In the genomic region with DNA sequence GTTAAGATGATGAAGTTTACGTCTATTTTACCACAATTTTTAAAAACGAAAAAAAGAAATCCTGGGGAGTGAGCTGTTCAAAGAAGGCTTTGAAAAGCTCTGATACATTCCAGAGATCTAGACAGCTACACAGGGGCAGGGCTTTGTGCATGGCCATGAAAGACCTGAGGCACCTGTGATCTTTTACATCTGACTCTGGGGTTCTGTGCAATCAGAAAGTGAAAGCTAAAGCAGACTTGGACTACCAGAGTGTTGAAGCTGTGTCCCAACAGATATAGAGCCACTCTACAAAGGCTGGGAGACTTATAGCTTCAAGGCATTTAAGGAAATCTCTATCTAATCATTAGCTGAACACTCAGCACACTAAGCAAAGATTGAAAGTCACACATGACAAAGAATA, we compare ENCODE assay signal across 13 cellular contexts. TPM values are rescaled to one million over a fixed set of nuclear protein-coding genes. Genes with fewer than 3 reads are reported as not detected.
DNase-seq lines count a peak whose midpoint lies in the region; ATAC-seq and TF ChIP-seq lines count a peak whose summit lies in the region.
"Had no signal": no experiment of that assay in that cellular context is flagged by ENCODE, and none has a peak within 500 bp of the region (broad histone marks: within the 10 kb centered on the region; RNA-seq: fewer than 3 reads in every experiment).

No MANE protein-coding gene starts in this region.

- H3K27ac ChIP-seq in Panc1 (ENCODE audit: low read length) (no peak overlapping the region), sigmoid colon (no peak overlapping the region), adrenal gland (no peak overlapping the region)
- H3K27ac ChIP-seq: HL-60, parathyroid adenoma had no signal

- DNase-seq in GM12865 (ENCODE audit: low read depth): peak; percentile 42
- no peak for DNase-seq in Panc1 (ENCODE audit: low read depth, low spot score)
- no peak for DNase-seq in sigmoid colon
- DNase-seq in stimulated activated naive CD8-positive, alpha-beta T cell treated with anti-CD3 and anti-CD28 coated beads, Interleukin-15, amount 100 ng/mL, for 72 hours: no peak
- DNase-seq in COLO829 (ENCODE audit: low spot score): no peak
- no peak for DNase-seq in adrenal gland
- DNase-seq: dermis blood vessel endothelial cell; DMS53; stimulated activated naive B cell treated with anti-CD40 and anti-IgM and Interleukin-4, amounts not matched to agents 10 μg/mL and 1 μg/mL and 100 μg/mL, for 72 hours had no signal

- no peak overlapping the region for H3K4me3 Mint-ChIP-seq in stimulated activated naive CD8-positive, alpha-beta T cell treated with anti-CD3 and anti-CD28 coated beads, Interleukin-15, amount 100 ng/mL, for 72 hours
- H3K4me3 Mint-ChIP-seq: stimulated activated naive B cell treated with anti-CD40 and anti-IgM and Interleukin-4, amounts not matched to agents 10 μg/mL and 1 μg/mL and 100 μg/mL, for 72 hours had no signal

- peaks cover 4 to 7% of the 10 kb centered on the region in 2 donors for H3K9me3 Mint-ChIP-seq in stimulated activated naive CD8-positive, alpha-beta T cell treated with anti-CD3 and anti-CD28 coated beads, Interleukin-15, amount 100 ng/mL, for 72 hours

- in situ Hi-C loops in Panc1 (cut with HindIII; ENCODE audit: low pct_unique_long_range_greater_than_20kb, low sequenced_read_pairs): no loop called here

- TF ChIP-seq CTCF in GM12865 (IDR thresholded peaks at IDR 0.05; ENCODE audit: insufficient read depth, low read depth, low read length, missing control alignments) (no peak), Panc1 (IDR thresholded peaks at IDR 0.05) (no peak), sigmoid colon (IDR thresholded peaks at IDR 0.05) (no peak), adrenal gland (IDR thresholded peaks at IDR 0.05) (no peak)

- no TSS peak for BruUV-seq in Panc1 (replicated peaks; lab: Mats Ljungman, UMichigan)

- H3K36me3 ChIP-seq in Panc1 (ENCODE audit: control insufficient read depth, insufficient read depth, low read length) (no peaks in the 10 kb centered on the region), sigmoid colon (no peaks in the 10 kb centered on the region), adrenal gland (replicated peaks in 1 of 2) (no peaks in the 10 kb centered on the region)

- H3K4me3 ChIP-seq in GM12865 (ENCODE audit: low read depth, low read length): no peak overlapping the region
- H3K4me3 ChIP-seq in Panc1 (ENCODE audit: low read depth in 2 of 2, low read length in 2 of 2): peak overlapping the region; percentile 1 to 28; a peak in 2 of 4 replicates
- no peak overlapping the region for H3K4me3 ChIP-seq in sigmoid colon
- H3K4me3 ChIP-seq in adrenal gland: no peak overlapping the region

- ATAC-seq in GM19438 (IDR thresholded peaks at IDR 0.05; ENCODE audit: low read depth, unreplicated experiment) (peak; percentile 74), HG02943 (IDR thresholded peaks at IDR 0.05; ENCODE audit: low read depth, unreplicated experiment) (peak; percentile 87), Panc1 (peak; percentile 82)
- ATAC-seq in stimulated activated naive CD8-positive, alpha-beta T cell treated with anti-CD3 and anti-CD28 coated beads, Interleukin-15, amount 100 ng/mL, for 72 hours: no peak
- ATAC-seq: stimulated activated naive B cell treated with anti-CD40 and anti-IgM and Interleukin-4, amounts not matched to agents 10 μg/mL and 1 μg/mL and 100 μg/mL, for 72 hours had no signal

- H3K9me3 ChIP-seq in Panc1 (ENCODE audit: control insufficient read depth, insufficient read depth, low read depth, low read length) (no peaks in the 10 kb centered on the region), sigmoid colon (no peaks in the 10 kb centered on the region), adrenal gland (replicated peaks in 1 of 3) (peaks cover 0 to 2% (median 0%) of the 10 kb centered on the region in 3 donors)

- POLR2A ChIA-PET in Panc1 (lab: Charles Lee): no interaction called here

- intact Hi-C loops in Panc1 (cut with micrococcal nuclease; ENCODE audit: unreplicated experiment) (no loop called here), sigmoid colon (cut with DNase I) (no loop called here), adrenal gland (cut with DNase I) (no loop called here)

- no peaks in the 10 kb centered on the region for H3K4me1 Mint-ChIP-seq in stimulated activated naive CD8-positive, alpha-beta T cell treated with anti-CD3 and anti-CD28 coated beads, Interleukin-15, amount 100 ng/mL, for 72 hours

- no peak for TF ChIP-seq POLR2A in sigmoid colon (IDR thresholded peaks at IDR 0.05)
- TF ChIP-seq POLR2A in adrenal gland (IDR thresholded peaks at IDR 0.05): no peak

- 69 to 72% methylated on average over 2 of the region's 2 CpGs for WGBS in sigmoid colon, 2 donors
- 71 to 79% (median 74%) methylated on average over 2 of the region's 2 CpGs for WGBS in adrenal gland, 4 donors

- no peak for TF ChIP-seq EP300 in sigmoid colon (IDR thresholded peaks at IDR 0.05)

- CTCF ChIA-PET in Panc1 (lab: Charles Lee): interaction anchor here (0.6 to 1.2 kb wide), 7 partner anchors 10 to 47 kb away, joined by 3 to 12 read pairs (median 4); no protein-coding TSS in a partner anchor

- H3K27me3 Mint-ChIP-seq in stimulated activated naive CD8-positive, alpha-beta T cell treated with anti-CD3 and anti-CD28 coated beads, Interleukin-15, amount 100 ng/mL, for 72 hours: peaks cover 48% of the 10 kb centered on the region

- H3K4me1 ChIP-seq in Panc1 (ENCODE audit: control insufficient read depth, insufficient read depth, low read length): no peaks in the 10 kb centered on the region
- H3K4me1 ChIP-seq in sigmoid colon: no peaks in the 10 kb centered on the region
- H3K4me1 ChIP-seq in adrenal gland (replicated peaks in 1 of 2): no peaks in the 10 kb centered on the region
- H3K4me1 ChIP-seq: parathyroid adenoma had no signal

- peaks cover 7% of the 10 kb centered on the region; the same call in 1 of the 2 replicates for H3K27me3 ChIP-seq in Panc1 (ENCODE audit: control insufficient read depth, insufficient read depth, low read length)
- no peaks in the 10 kb centered on the region for H3K27me3 ChIP-seq in sigmoid colon
- H3K27me3 ChIP-seq in adrenal gland: no peaks in the 10 kb centered on the region

- no peak overlapping the region for H3K27ac Mint-ChIP-seq in stimulated activated naive CD8-positive, alpha-beta T cell treated with anti-CD3 and anti-CD28 coated beads, Interleukin-15, amount 100 ng/mL, for 72 hours
- H3K27ac Mint-ChIP-seq: stimulated activated naive B cell treated with anti-CD40 and anti-IgM and Interleukin-4, amounts not matched to agents 10 μg/mL and 1 μg/mL and 100 μg/mL, for 72 hours had no signal

RNA-seq across cellular contexts. Expression of a gene that starts 34.1 kb away (rescaled TPM):
- 5.2 TPM for total RNA-seq in Panc1 (2021; ENCODE audit: unreplicated experiment)
- polyA plus RNA-seq in Panc1 (2012; ENCODE audit: insufficient read length): 5.6 TPM
- total RNA-seq in sigmoid colon: 10 to 100 TPM in 1 of 4 donors, 1 to 10 TPM in 3; 6.2 to 13.0 (median 9.6) TPM
- 1 to 10 TPM in 2 of 3 donors, not detected in 1; 1.2 to 1.8 TPM for polyA plus RNA-seq in sigmoid colon
- total RNA-seq in adrenal gland: 1 to 10 TPM; 1.3 to 4.3 (median 2.4) TPM
- 1 to 10 TPM in 2 of 3 donors, under 1 TPM in 1; 0.95 to 2.4 (median 1.8) TPM for polyA plus RNA-seq in adrenal gland

Comparison
In these comparisons a context has a peak if more than half of its experiments do, and no peak if none do; other contexts are left out.
1. H3K4me3 ChIP-seq: peak in Panc1 (2 of 2); none in GM12865 (single experiment), sigmoid colon (0 of 4) and adrenal gland (0 of 4).